In the genomic region with DNA sequence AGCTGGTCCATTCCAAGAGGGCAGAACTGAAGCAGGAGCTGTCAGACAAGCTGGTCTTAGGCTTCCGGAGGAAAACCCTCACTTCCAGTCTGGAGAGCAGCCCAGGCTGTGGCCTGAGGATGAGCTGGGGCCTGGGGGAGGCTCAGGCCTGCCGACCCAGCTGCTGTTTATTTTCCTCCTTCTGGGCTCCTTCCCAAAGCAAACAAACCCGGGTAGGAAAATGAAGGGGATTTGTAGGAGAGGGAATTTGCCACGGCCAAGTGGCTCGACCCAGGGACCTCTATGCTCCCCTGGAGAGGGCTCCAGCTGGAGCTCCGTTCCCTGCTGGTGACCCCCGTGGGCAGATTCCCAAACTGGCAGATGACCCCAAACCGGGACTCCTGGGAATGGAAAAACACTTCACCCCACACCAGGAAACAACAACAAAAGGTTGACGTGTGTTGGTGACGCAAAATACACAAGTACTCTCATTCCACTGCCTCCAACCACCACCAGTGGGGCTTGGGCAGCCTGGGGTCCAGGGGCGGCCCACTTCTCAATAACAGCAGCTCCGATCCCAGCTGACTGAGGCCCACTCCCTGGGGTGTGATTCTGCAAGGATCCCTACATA, we compare ENCODE assay signal across 9 cellular contexts. TPM values are rescaled to one million over a fixed set of nuclear protein-coding genes. Genes with fewer than 3 reads are reported as not detected.
A peak's percentile ranks its signal among the peaks of the same experiment; 100 is the strongest.
DNase-seq lines count a peak whose midpoint lies in the region; ATAC-seq, FAIRE-seq and TF ChIP-seq lines count a peak whose summit lies in the region.
"Had no signal": no experiment of that assay in that cellular context is flagged by ENCODE, and none has a peak within 500 bp of the region (broad histone marks: within the 10 kb centered on the region; RNA-seq: fewer than 3 reads in every experiment).

No MANE protein-coding gene starts in this region.

- H2AFZ ChIP-seq in OCI-LY7 (ENCODE audit: low read length): no peak overlapping the region

- ATAC-seq in omental fat pad (ENCODE audit: low FRiP score): peak; percentile 50
- no peak for ATAC-seq in CD8-positive, alpha-beta T cell

- no peaks in the 10 kb centered on the region for H3K4me1 Mint-ChIP-seq in CD8-positive, alpha-beta T cell (ENCODE audit: low read depth)

- H3K27me3 Mint-ChIP-seq in CD8-positive, alpha-beta T cell (ENCODE audit: low read depth): peaks cover 11% of the 10 kb centered on the region

- H3K36me3 Mint-ChIP-seq in CD8-positive, alpha-beta T cell: no peaks in the 10 kb centered on the region

- peaks cover 0 to 3% (median 0%) of the 10 kb centered on the region in 3 donors for H3K36me3 ChIP-seq in Peyer's patch
- H3K36me3 ChIP-seq in CD8-positive, alpha-beta T cell (ENCODE audit: insufficient read depth, low read length): no peaks in the 10 kb centered on the region
- H3K36me3 ChIP-seq in OCI-LY7 (ENCODE audit: insufficient read depth, low read length): no peaks in the 10 kb centered on the region

- no peaks in the 10 kb centered on the region for H3K27me3 ChIP-seq in Peyer's patch
- no peaks in the 10 kb centered on the region for H3K27me3 ChIP-seq in CD8-positive, alpha-beta T cell (ENCODE audit: insufficient read depth, low read length)

- intact Hi-C loops in CD8-positive, alpha-beta T cell (cut with DNase I, micrococcal nuclease): no loop called here
- intact Hi-C loops in OCI-LY7 (cut with micrococcal nuclease; ENCODE audit: unreplicated experiment): no loop called here

- POLR2A ChIA-PET in CD8-positive, alpha-beta T cell (lab: Charles Lee): no interaction called here
- POLR2A ChIA-PET in OCI-LY7 (lab: Charles Lee): no interaction called here

- H3K79me2 ChIP-seq in OCI-LY7 (ENCODE audit: insufficient read depth, low read depth, low read length): no peaks in the 10 kb centered on the region

- H3K4me2 ChIP-seq in OCI-LY7 (ENCODE audit: low read length): no peak overlapping the region

- no peak overlapping the region for H3K4me3 Mint-ChIP-seq in CD8-positive, alpha-beta T cell
- H3K4me3 Mint-ChIP-seq: neural crest cell had no signal

- H3K4me3 ChIP-seq in Peyer's patch (peak overlapping the region in 1 of 4 donors; percentile 28), OCI-LY7 (ENCODE audit: low read depth, low read length, poor library complexity, severe bottlenecking) (no peak overlapping the region)
- H3K4me3 ChIP-seq in CD8-positive, alpha-beta T cell (ENCODE audit: low read depth, low read length): no peak overlapping the region

- H3K4me1 ChIP-seq in Peyer's patch (peaks cover 0 to 90% (median 28%) of the 10 kb centered on the region in 4 donors), OCI-LY7 (ENCODE audit: insufficient read depth, low read length, poor library complexity, severe bottlenecking) (peaks cover 17% of the 10 kb centered on the region)
- no peaks in the 10 kb centered on the region for H3K4me1 ChIP-seq in CD8-positive, alpha-beta T cell (ENCODE audit: insufficient read depth, low read length)

- H3K9me3 ChIP-seq in Peyer's patch: no peaks in the 10 kb centered on the region
- H3K9me3 ChIP-seq in CD8-positive, alpha-beta T cell (ENCODE audit: low read length): no peaks in the 10 kb centered on the region
- no peaks in the 10 kb centered on the region for H3K9me3 ChIP-seq in OCI-LY7 (ENCODE audit: low read length)

- TF ChIP-seq POLR2A in H54 (IDR thresholded peaks at IDR 0.05; ENCODE audit: low read depth, low read length): no peak; the same call in 1 of the 2 replicates
- TF ChIP-seq POLR2A in Peyer's patch (IDR thresholded peaks at IDR 0.05): no peak

- CTCF ChIA-PET in CD8-positive, alpha-beta T cell (lab: Charles Lee): interaction anchor here (0.9 to 2.2 kb wide), 2 partner anchors 24 to 40 kb away, joined by 3 to 11 read pairs; no protein-coding TSS in a partner anchor
- CTCF ChIA-PET in OCI-LY7 (lab: Charles Lee; ENCODE audit: unreplicated experiment): interaction anchor here (1.7 kb wide), 1 partner anchor 9 kb away, joined by 7 read pairs; the partner anchor contains the start of gene JUP

- BruUV-seq in OCI-LY7 (replicated peaks; lab: Mats Ljungman, UMichigan): no TSS peak

- FAIRE-seq in H54 (lab: Jason Lieb, UNC): no peak

- H3K9me3 Mint-ChIP-seq in CD8-positive, alpha-beta T cell: no peaks in the 10 kb centered on the region
- H3K9me3 Mint-ChIP-seq: neural crest cell had no signal

- TF ChIP-seq CTCF in Peyer's patch (IDR thresholded peaks at IDR 0.05) (peak in 1 of 6 experiments; percentile 17), omental fat pad (IDR thresholded peaks at IDR 0.05) (no peak), OCI-LY7 (conservative IDR thresholded peaks at IDR 0.05; ENCODE audit: low read length) (no peak)
- TF ChIP-seq CTCF in CD8-positive, alpha-beta T cell (IDR thresholded peaks at IDR 0.05): no peak

- no peak overlapping the region for H3K27ac Mint-ChIP-seq in CD8-positive, alpha-beta T cell

- no peaks in the 10 kb centered on the region for H4K20me1 ChIP-seq in OCI-LY7 (ENCODE audit: insufficient read depth, low read length)

- H3K9me2 ChIP-seq in OCI-LY7 (ENCODE audit: insufficient read depth, low read length): no peaks in the 10 kb centered on the region

- DNase-seq in H54 (ENCODE audit: insufficient read length, low spot score) (peak; percentile 90), Peyer's patch (peak in 2 of 3 donors; percentile 63 to 68), fibroblast of peridontal ligament (ENCODE audit: extremely low read depth) (peak; percentile 94), omental fat pad (ENCODE audit: low spot score) (no peak), SKM-1 (lab: John Stamatoyannopoulos, UW; ENCODE audit: unreplicated experiment) (no peak), OCI-LY7 (ENCODE audit: low spot score) (no peak)
- DNase-seq in stimulated activated CD4-positive, alpha-beta T cell treated with anti-CD3 and anti-CD28 coated beads, Interleukin-4, amount 100 ng/mL, for 4 hours: no peak
- no peak for DNase-seq in CD8-positive, alpha-beta T cell

- H3K27ac ChIP-seq in Peyer's patch (peak overlapping the region; percentile 64 to 97 (median 76)), OCI-LY7 (ENCODE audit: low read depth, low read length, poor library complexity, severe bottlenecking) (no peak overlapping the region)
- no peak overlapping the region for H3K27ac ChIP-seq in CD8-positive, alpha-beta T cell (ENCODE audit: low read depth, low read length)

RNA-seq across cellular contexts. Expression of gene JUP, which starts 8.8 kb away (rescaled TPM):
- total RNA-seq in Peyer's patch (100 to 1,000 TPM; 229 to 585 (median 505) TPM), omental fat pad (10 to 100 TPM; 34.8 to 84.5 (median 39.0) TPM), OCI-LY7 (2022) (62.0 and 69.3 TPM in 2 replicates)
- 1 to 10 TPM; 1.0 to 1.8 TPM for total RNA-seq in CD8-positive, alpha-beta T cell
- total RNA-seq in OCI-LY7 (2014; rRNA removed; shearing (Covaris generic)): 29.9 and 40.5 TPM in 2 replicates

RNA-seq across cellular contexts. Expression of gene P3H4, which starts 34.1 kb away (rescaled TPM):
- total RNA-seq in Peyer's patch (10 to 100 TPM in 3 of 4 donors, 1 to 10 TPM in 1; 9.5 to 23.1 (median 18.0) TPM), omental fat pad (10 to 100 TPM in 2 of 4 donors, 1 to 10 TPM in 2; 6.6 to 15.6 (median 10.0) TPM), OCI-LY7 (2022) (2.2 and 2.6 TPM in 2 replicates)
- total RNA-seq in CD8-positive, alpha-beta T cell: 1 to 10 TPM in 1 of 2 experiments, under 1 TPM in 1; 0.89 to 1.0 TPM
- total RNA-seq in OCI-LY7 (2014; rRNA removed; shearing (Covaris generic)): 0.08 TPM in 1 of 2 replicates, not detected in the other

RNA-seq across cellular contexts. Expression of gene FKBP10, which starts 35.1 kb away (rescaled TPM):
- total RNA-seq in Peyer's patch (100 to 1,000 TPM in 1 of 4 donors, 10 to 100 TPM in 2, 1 to 10 TPM in 1; 7.2 to 130 (median 11.2) TPM), omental fat pad (10 to 100 TPM; 30.5 to 53.1 (median 42.3) TPM), OCI-LY7 (2022) (7.3 and 7.8 TPM in 2 replicates)
- total RNA-seq in CD8-positive, alpha-beta T cell: under 1 TPM in 1 of 2 experiments, not detected in 1; 0.38 TPM
- 1.5 TPM in 1 of 2 replicates, not detected in the other for total RNA-seq in OCI-LY7 (2014; rRNA removed; shearing (Covaris generic))

RNA-seq across cellular contexts. Expression of gene HAP1, which starts 43.2 kb away (rescaled TPM):
- total RNA-seq in Peyer's patch (1 to 10 TPM in 1 of 4 donors, under 1 TPM in 1, not detected in 2; 0.94 to 5.0 TPM), omental fat pad (1 to 10 TPM in 1 of 4 donors, under 1 TPM in 1, not detected in 2; 0.47 to 1.1 TPM), OCI-LY7 (2022) (0.22 and 0.55 TPM in 2 replicates)
- total RNA-seq in CD8-positive, alpha-beta T cell: not detected
- 0.10 and 0.19 TPM in 2 replicates for total RNA-seq in OCI-LY7 (2014; rRNA removed; shearing (Covaris generic))

RNA-seq across cellular contexts. Expression of gene NT5C3B, which starts 58.3 kb away (rescaled TPM):
- total RNA-seq in Peyer's patch (10 to 100 TPM in 3 of 4 donors, 1 to 10 TPM in 1; 5.8 to 40.4 (median 20.1) TPM), omental fat pad (10 to 100 TPM; 35.5 to 65.9 (median 42.5) TPM), OCI-LY7 (2022) (10.0 and 12.1 TPM in 2 replicates)
- 10 to 100 TPM; 26.5 to 27.0 TPM for total RNA-seq in CD8-positive, alpha-beta T cell
- total RNA-seq in OCI-LY7 (2014; rRNA removed; shearing (Covaris generic)): 0.16 TPM in 1 of 2 replicates, not detected in the other

Comparison
In these comparisons a context has a peak if more than half of its experiments do, and no peak if none do; other contexts are left out.
1. DNase-seq: peak in H54 (single experiment), Peyer's patch (2 of 3) and fibroblast of peridontal ligament (single experiment); none in omental fat pad (single experiment), SKM-1 (single experiment), stimulated activated CD4-positive, alpha-beta T cell treated with anti-CD3 and anti-CD28 coated beads, Interleukin-4, amount 100 ng/mL, for 4 hours (0 of 2), CD8-positive, alpha-beta T cell (0 of 7) and OCI-LY7 (single experiment).
2. H3K27ac ChIP-seq: peak in Peyer's patch (4 of 4); none in CD8-positive, alpha-beta T cell (single experiment) and OCI-LY7 (single experiment).
3. RNA of gene JUP, which starts 8.8 kb away (total RNA-seq): 229 to 585 TPM in Peyer's patch, 29.9 to 69.3 TPM in OCI-LY7 and 34.8 to 84.5 TPM in omental fat pad; 1.0 to 1.8 TPM in CD8-positive, alpha-beta T cell; every median in the first group is over 10 times any median in the second.